Comparison of ENCODE assay signal across 8 cellular contexts in the genomic region with DNA sequence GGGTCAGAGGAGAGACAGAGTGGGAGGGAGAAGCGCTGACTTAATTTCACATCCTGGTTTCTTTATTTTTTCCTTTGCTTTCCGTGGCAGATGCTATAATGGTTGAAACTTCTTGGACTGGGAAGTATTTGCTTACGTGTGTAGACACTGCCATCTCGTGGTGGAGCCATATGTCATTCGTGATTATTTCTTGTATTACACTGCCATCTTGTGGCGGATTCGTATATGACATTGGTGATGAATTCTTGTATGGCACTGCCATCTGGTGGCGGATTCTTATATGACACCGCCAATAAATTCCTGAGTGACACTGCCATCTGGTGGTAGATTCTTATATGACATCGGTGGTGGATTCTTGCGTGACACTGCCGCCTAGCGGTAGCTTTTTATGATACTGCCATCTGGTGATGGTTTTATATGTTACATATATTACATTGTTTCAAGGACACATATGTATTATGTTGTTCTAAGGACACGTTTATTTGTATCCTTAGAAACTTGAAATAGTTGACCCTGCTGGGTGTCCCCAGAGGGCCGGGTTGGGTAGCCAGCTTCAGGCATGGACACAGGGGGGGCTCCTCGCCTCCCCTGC. TPM values are rescaled to one million over a fixed set of nuclear protein-coding genes. Genes with fewer than 3 reads are reported as not detected.
A peak's percentile ranks its signal among the peaks of the same experiment; 100 is the strongest.
DNase-seq lines count a peak whose midpoint lies in the region; ATAC-seq and TF ChIP-seq lines count a peak whose summit lies in the region.

No MANE protein-coding gene starts in this region.

- intact Hi-C loops in dendritic cell treated with granulocyte-macrophage colony-stimulating factor and Interleukin-4, amounts not matched to agents 40 ng/mL and 50 ng/mL, for 4 days (cut with micrococcal nuclease) = loop anchor here (1.0 to 2.0 kb wide), 3 partner anchors 124 to 247 kb away; no protein-coding TSS in a partner anchor
- intact Hi-C loops in right lobe of liver (cut with DNase I) = loop anchor here (5.0 kb wide), 1 partner anchor 122 kb away; no protein-coding TSS in a partner anchor

- TF ChIP-seq POLR2A in right lobe of liver (IDR thresholded peaks at IDR 0.05) = no peak

- ATAC-seq in HG03342 (IDR thresholded peaks at IDR 0.05; ENCODE audit: unreplicated experiment) (peak; percentile 59), right lobe of liver (peak; percentile 93 to 98 (median 96))

- H3K36me3 Mint-ChIP-seq in dendritic cell treated with granulocyte-macrophage colony-stimulating factor and Interleukin-4, amounts not matched to agents 40 ng/mL and 50 ng/mL, for 4 days (ENCODE audit: low read depth) = peaks cover 31% of the 10 kb centered on the region

- peak; percentile 85 for DNase-seq in activated gamma-delta T cell treated with Interleukin-2 at 50 U/mL for 16 hours
- no peak for DNase-seq in activated gamma-delta T cell (lab: John Stamatoyannopoulos, UW)
- peak; percentile 44 for DNase-seq in NCI-H524 treated with DMSO at 0.1 percent for 48 hours (lab: John Stamatoyannopoulos, UW)
- DNase-seq in activated CD4-positive, alpha-beta T cell treated with anti-CD3 and anti-CD28 coated beads, Interleukin-2, amount 50 U/mL, for 24 hours (ENCODE audit: low read depth in 1 of 2, low spot score in 1 of 2) = peak; percentile 49 to 78
- DNase-seq in right lobe of liver = peak in 2 of 3 donors; percentile 58 to 64
- peak; percentile 52 for DNase-seq in stimulated activated CD8-positive, alpha-beta memory T cell treated with anti-CD3 and anti-CD28 coated beads, Interleukin-12 subunit alpha, Interleukin-12 subunit beta, amount 100 ng/mL, for 4 hours (ENCODE audit: low read depth)

- H3K4me3 Mint-ChIP-seq in dendritic cell treated with granulocyte-macrophage colony-stimulating factor and Interleukin-4, amounts not matched to agents 40 ng/mL and 50 ng/mL, for 4 days = no peak overlapping the region

- H3K4me1 ChIP-seq in right lobe of liver = no peaks in the 10 kb centered on the region

- H3K27me3 ChIP-seq in right lobe of liver = no peaks in the 10 kb centered on the region

- H3K27ac Mint-ChIP-seq in dendritic cell treated with granulocyte-macrophage colony-stimulating factor and Interleukin-4, amounts not matched to agents 40 ng/mL and 50 ng/mL, for 4 days = peak overlapping the region; percentile 51

- peak; percentile 99 to 100 (median 100) for TF ChIP-seq CTCF in right lobe of liver (IDR thresholded peaks at IDR 0.05)

- peaks cover 54% of the 10 kb centered on the region for H3K4me1 Mint-ChIP-seq in dendritic cell treated with granulocyte-macrophage colony-stimulating factor and Interleukin-4, amounts not matched to agents 40 ng/mL and 50 ng/mL, for 4 days (ENCODE audit: low read depth)

- WGBS in right lobe of liver (ENCODE audit: insufficient coverage, low coverage, low lambda C conversion rate, missing lambda C conversion rate) = 12% methylated on average over 16 of the region's 16 CpGs

- H3K9me3 Mint-ChIP-seq in dendritic cell treated with granulocyte-macrophage colony-stimulating factor and Interleukin-4, amounts not matched to agents 40 ng/mL and 50 ng/mL, for 4 days = no peaks in the 10 kb centered on the region

- H3K27ac ChIP-seq in right lobe of liver = no peak overlapping the region

- no peaks in the 10 kb centered on the region for H3K36me3 ChIP-seq in right lobe of liver

- H3K9me3 ChIP-seq in right lobe of liver = no peaks in the 10 kb centered on the region

- H3K4me3 ChIP-seq in right lobe of liver = no peak overlapping the region

- no peaks in the 10 kb centered on the region for H3K27me3 Mint-ChIP-seq in dendritic cell treated with granulocyte-macrophage colony-stimulating factor and Interleukin-4, amounts not matched to agents 40 ng/mL and 50 ng/mL, for 4 days

RNA-seq across cellular contexts. Expression of a gene that starts 37.3 kb away (rescaled TPM):
- 1 to 10 TPM; 3.5 to 5.5 (median 4.0) TPM for total RNA-seq in right lobe of liver
